ENCODE assay signal across 8 cellular contexts in the genomic region with DNA sequence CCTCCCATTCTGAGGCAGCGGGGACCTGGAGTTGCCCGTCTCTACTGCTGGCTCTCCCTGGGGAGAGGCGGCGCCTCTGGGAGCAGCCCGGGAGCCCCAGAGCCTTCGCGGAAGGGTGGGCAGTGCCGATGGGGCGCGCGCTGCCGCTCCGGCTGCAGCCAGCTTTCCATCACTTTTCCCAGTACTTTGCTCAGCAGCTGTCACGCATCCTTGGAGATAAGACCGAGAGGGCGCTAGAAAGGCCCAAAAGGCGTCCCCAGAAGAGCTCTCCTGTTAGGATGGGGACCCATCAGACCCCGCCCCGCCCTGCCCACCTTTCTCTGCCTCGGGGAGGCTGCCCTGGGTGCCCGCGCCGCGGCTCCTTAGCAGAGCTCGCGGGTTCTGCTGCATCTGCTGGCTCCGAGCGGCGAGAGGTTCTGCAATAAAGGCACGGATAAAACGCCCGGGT. TPM values are rescaled to one million over a fixed set of nuclear protein-coding genes. Genes with fewer than 3 reads are reported as not detected.
DNase-seq lines count a peak whose midpoint lies in the region; ATAC-seq and TF ChIP-seq lines count a peak whose summit lies in the region.

No MANE protein-coding gene starts in this region.

- H2AFZ ChIP-seq in neuron (ENCODE audit: low read depth, low read length) = peak overlapping the region; percentile 99

- no peak for TF ChIP-seq CTCF in fibroblast of the aortic adventitia (IDR thresholded peaks at IDR 0.05; ENCODE audit: insufficient read depth, low read length)

- H3K36me3 Mint-ChIP-seq in activated CD4-positive, alpha-beta memory T cell treated with anti-CD3 and anti-CD28 coated beads, Interleukin-2, amount 10 ng/mL, durations not matched to agents 7 days and 5 days (ENCODE audit: low read depth) = no peaks in the 10 kb centered on the region

- H3K4me3 Mint-ChIP-seq in activated CD4-positive, alpha-beta memory T cell treated with anti-CD3 and anti-CD28 coated beads, Interleukin-2, amount 10 ng/mL, durations not matched to agents 7 days and 5 days = peak overlapping the region; percentile 46

- peaks cover 73% of the 10 kb centered on the region for H3K27me3 Mint-ChIP-seq in activated CD4-positive, alpha-beta memory T cell treated with anti-CD3 and anti-CD28 coated beads, Interleukin-2, amount 10 ng/mL, durations not matched to agents 7 days and 5 days

- CTCF ChIA-PET in activated CD4-positive, alpha-beta memory T cell treated with anti-CD3 and anti-CD28 coated beads, Interleukin-2, amount 10 ng/mL, durations not matched to agents 7 days and 5 days (lab: Charles Lee) = interaction anchor here (0.8 to 3.0 kb wide), 16 partner anchors 9 to 991 kb away, joined by 3 to 29 read pairs (median 3); a partner anchor contains a TSS

- H3K4me3 ChIP-seq in fibroblast of the aortic adventitia (ENCODE audit: low read depth, low read length) (peak overlapping the region; percentile 44), neuron (ENCODE audit: low read length) (peak overlapping the region; percentile 80)

- H3K27me3 ChIP-seq in neuron (ENCODE audit: insufficient read depth, low read length) = no peaks in the 10 kb centered on the region

- no peak overlapping the region for H3K27ac Mint-ChIP-seq in activated CD4-positive, alpha-beta memory T cell treated with anti-CD3 and anti-CD28 coated beads, Interleukin-2, amount 10 ng/mL, durations not matched to agents 7 days and 5 days

- POLR2A ChIA-PET in activated CD4-positive, alpha-beta memory T cell treated with anti-CD3 and anti-CD28 coated beads, Interleukin-2, amount 10 ng/mL, durations not matched to agents 7 days and 5 days (lab: Charles Lee) = interaction anchor here (1.1 kb wide), 1 partner anchor 681 kb away, joined by 4 read pairs; no protein-coding TSS in a partner anchor

- no peaks in the 10 kb centered on the region for H3K36me3 ChIP-seq in neuron (ENCODE audit: insufficient read depth, low read length)

- peak; percentile 7 for ATAC-seq in HG03460 (IDR thresholded peaks at IDR 0.05; ENCODE audit: unreplicated experiment)

- peaks cover 7% of the 10 kb centered on the region for H3K4me1 ChIP-seq in neuron (ENCODE audit: insufficient read depth, low read length)

- peaks cover 8% of the 10 kb centered on the region for H3K4me1 Mint-ChIP-seq in activated CD4-positive, alpha-beta memory T cell treated with anti-CD3 and anti-CD28 coated beads, Interleukin-2, amount 10 ng/mL, durations not matched to agents 7 days and 5 days

- no peaks in the 10 kb centered on the region for H3K9me3 Mint-ChIP-seq in activated CD4-positive, alpha-beta memory T cell treated with anti-CD3 and anti-CD28 coated beads, Interleukin-2, amount 10 ng/mL, durations not matched to agents 7 days and 5 days

- DNase-seq in DMS 273 (lab: John Stamatoyannopoulos, UW; ENCODE audit: unreplicated experiment) (peak; percentile 81), fibroblast of the aortic adventitia (ENCODE audit: low read depth) (no peak), RPMI8226 (no peak), amniotic stem cell (lab: John Stamatoyannopoulos, UW) (no peak), cortex of kidney (lab: John Stamatoyannopoulos, UW) (no peak)
- DNase-seq in activated CD4-positive, alpha-beta memory T cell treated with anti-CD3 and anti-CD28 coated beads, Interleukin-2, amount 10 ng/mL, durations not matched to agents 7 days and 5 days = no peak

- no peaks in the 10 kb centered on the region for H3K9me3 ChIP-seq in neuron (ENCODE audit: low read length)

RNA-seq across cellular contexts. Expression of a gene that starts 0.5 kb away (rescaled TPM):
- not detected for total RNA-seq in activated CD4-positive, alpha-beta memory T cell treated with anti-CD3 and anti-CD28 coated beads, Interleukin-2, amount 10 ng/mL, durations not matched to agents 7 days and 5 days
- not detected in 2 replicates for total RNA-seq in fibroblast of the aortic adventitia (ENCODE audit: low replicate concordance)
